Comparison of ENCODE assay signal across 7 cellular contexts in the genomic region with DNA sequence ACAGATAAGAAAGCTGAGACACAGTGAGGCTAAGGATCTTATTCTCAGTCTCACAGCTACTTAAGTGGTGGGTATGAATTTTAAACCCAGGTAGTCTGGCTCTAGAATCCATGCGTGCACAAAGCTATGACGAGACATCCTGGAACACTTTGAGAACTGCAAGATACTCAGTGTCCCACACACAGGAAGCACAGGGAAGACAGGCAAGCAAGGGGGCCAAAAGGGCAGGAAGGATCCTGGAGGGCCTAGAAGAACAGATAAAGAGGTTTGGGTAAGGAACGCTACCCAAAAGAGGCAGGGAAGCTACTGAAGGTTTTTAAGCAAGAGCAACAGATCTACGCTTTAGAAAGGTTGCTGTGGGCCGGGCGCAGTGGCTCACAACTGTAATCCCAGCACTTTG.
"Had no signal": no experiment of that assay in that cellular context is flagged by ENCODE, and none has a peak within 500 bp of the region (broad histone marks: within the 10 kb centered on the region; RNA-seq: fewer than 3 reads in every experiment).

No MANE protein-coding gene starts in this region.

- DNase-seq: IMR-90, KBM-7, KG1 had no signal

- H3K4me3 ChIP-seq: K562 had no signal

- ATAC-seq: K562 had no signal

- H3K27ac ChIP-seq: HL-60 had no signal

- H3K36me3 Mint-ChIP-seq: IgD-negative memory B cell had no signal

- FAIRE-seq: HTR-8/SVneo had no signal

- H3K9me3 Mint-ChIP-seq: IgD-negative memory B cell had no signal
